Comparison of ENCODE assay signal across 11 cellular contexts in genomic region chr6:112282217-112282616, GRCh38. TPM values are rescaled to one million over a fixed set of nuclear protein-coding genes. Genes with fewer than 3 reads are reported as not detected.
DNase-seq lines count a peak whose midpoint lies in the region; ATAC-seq and TF ChIP-seq lines count a peak whose summit lies in the region.
"Had no signal": no experiment of that assay in that cellular context is flagged by ENCODE, and none has a peak within 500 bp of the region (broad histone marks: within the 10 kb centered on the region; RNA-seq: fewer than 3 reads in every experiment).

No MANE protein-coding gene starts in this region.

- intact Hi-C loops in Calu3 (cut with micrococcal nuclease; ENCODE audit: unreplicated experiment), result no loop called here

- no peak overlapping the region for H3K27ac Mint-ChIP-seq in Calu3 (ENCODE audit: unreplicated experiment)
- H3K27ac Mint-ChIP-seq: naive B cell; T-helper 1 cell treated with Interleukin-12 subunit alpha and Interleukin-12 subunit beta and Interleukin-4 antibody, amounts not matched to agents 30 μg/mL and 1 μg/mL, for 36 hours had no signal

- no TSS peak for BruUV-seq in Calu3 (replicated peaks; lab: Mats Ljungman, UMichigan)

- no peak for ATAC-seq in GM19467 (IDR thresholded peaks at IDR 0.05; ENCODE audit: unreplicated experiment)
- ATAC-seq: GM12878 had no signal

- H3K27me3 Mint-ChIP-seq in Calu3 (ENCODE audit: unreplicated experiment), result no peaks in the 10 kb centered on the region

- no peak for TF ChIP-seq CTCF in Calu3 (IDR thresholded peaks at IDR 0.05; ENCODE audit: unreplicated experiment)
- TF ChIP-seq CTCF in fibroblast of pulmonary artery (IDR thresholded peaks at IDR 0.05; ENCODE audit: low read length, missing control alignments), result peak; percentile 49

- peaks cover 26% of the 10 kb centered on the region for H3K4me1 Mint-ChIP-seq in Calu3 (ENCODE audit: low read depth, unreplicated experiment)
- H3K4me1 Mint-ChIP-seq: naive B cell had no signal

- H3K4me3 ChIP-seq in fibroblast of pulmonary artery (replicated peaks; ENCODE audit: low read depth, low read length), result no peak overlapping the region
- H3K4me3 ChIP-seq: GM12878 had no signal

- no peaks in the 10 kb centered on the region for H3K9me3 Mint-ChIP-seq in Calu3 (ENCODE audit: low read depth, unreplicated experiment)
- H3K9me3 Mint-ChIP-seq: naive B cell had no signal

- H3K36me3 Mint-ChIP-seq in Calu3 (ENCODE audit: insufficient read depth, unreplicated experiment), result no peaks in the 10 kb centered on the region
- H3K36me3 Mint-ChIP-seq: naive B cell had no signal

- no peak overlapping the region for H3K4me3 Mint-ChIP-seq in Calu3 (ENCODE audit: low read depth, unreplicated experiment)
- H3K4me3 Mint-ChIP-seq: naive B cell; T-helper 1 cell treated with Interleukin-12 subunit alpha and Interleukin-12 subunit beta and Interleukin-4 antibody, amounts not matched to agents 30 μg/mL and 1 μg/mL, for 36 hours had no signal

- CTCF ChIA-PET in Calu3 (lab: Charles Lee), result interaction anchor here (2.1 kb wide), 1 partner anchor 102 kb away, joined by 9 read pairs; no protein-coding TSS in a partner anchor

- DNase-seq in Calu3 (peak; percentile 30), fibroblast of pulmonary artery (ENCODE audit: low read depth) (peak; percentile 82), occipital lobe (lab: John Stamatoyannopoulos, UW) (peak; percentile 59), NCI-H510A treated with DMSO at 0.1 percent for 48 hours (lab: John Stamatoyannopoulos, UW) (no peak), NCI-H2029 (lab: John Stamatoyannopoulos, UW) (no peak)
- DNase-seq in effector CD4-positive, alpha-beta T cell, result no peak
- DNase-seq: naive B cell had no signal

TF ChIP-seq in PFSK-1, 5 proteins besides CTCF, POLR2A, EP300 and RAD21:
- peak; percentile 74 for TF ChIP-seq FOXP2 (optimal IDR thresholded peaks at IDR 0.05; ENCODE audit: borderline replicate concordance, extremely low read depth, extremely low read length, insufficient read depth)
- peak; percentile 96; the same call in 1 of the 2 replicates for TF ChIP-seq SIN3A (IDR thresholded peaks at IDR 0.05; ENCODE audit: borderline replicate concordance, insufficient read depth, low read length)
- TF ChIP-seq REST (IDR thresholded peaks at IDR 0.05; ENCODE audit: insufficient read depth in 1 of 2, low read depth in 2 of 2, low read length in 2 of 2), result peak in 1 of 2 experiments; percentile 58; a peak in 1 of 4 replicates
- peak; percentile 60 for TF ChIP-seq POLR2AphosphoS5 (IDR thresholded peaks at IDR 0.05; ENCODE audit: low read depth, low read length)
- peak; percentile 29; the same call in 1 of the 2 replicates for TF ChIP-seq TAF1 (IDR thresholded peaks at IDR 0.05; ENCODE audit: borderline replicate concordance, insufficient read depth, low read length)

RNA-seq across cellular contexts. Expression of gene LAMA4, which starts 27.9 kb away (rescaled TPM):
- 85.8 and 89.9 TPM in 2 replicates for total RNA-seq in Calu3 (2022)
- 185 TPM for polyA plus RNA-seq in PFSK-1 (2012; ENCODE audit: insufficient read length, low read depth)
- 19.2 TPM for total RNA-seq in occipital lobe

Comparison
In these comparisons a context has a peak if more than half of its experiments do, and no peak if none do; other contexts are left out.
1. DNase-seq: peak in Calu3 (single experiment), fibroblast of pulmonary artery (single experiment) and occipital lobe (single experiment); none in NCI-H510A treated with DMSO at 0.1 percent for 48 hours (single experiment), NCI-H2029 (single experiment) and effector CD4-positive, alpha-beta T cell (single experiment).